In the genomic region with DNA sequence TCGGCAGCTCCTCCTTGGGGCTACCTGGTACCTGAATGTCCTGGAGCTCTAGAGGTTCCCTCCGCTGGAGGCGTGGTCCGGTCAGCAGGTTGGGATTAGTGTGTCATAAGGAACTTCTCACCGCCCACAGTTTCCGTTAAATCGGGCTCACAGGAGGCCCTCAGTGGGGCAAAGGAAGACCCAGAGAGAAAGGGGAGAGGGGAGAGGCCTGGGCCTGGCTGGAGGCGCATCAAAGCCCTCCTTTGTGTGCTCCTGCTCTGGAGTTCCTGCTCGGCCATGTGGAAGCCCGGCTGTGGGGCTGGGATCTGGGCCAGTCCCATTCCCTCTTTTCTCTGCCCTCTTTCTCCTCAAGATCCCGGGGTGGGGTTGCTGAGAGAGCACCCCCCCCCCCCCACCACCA, we compare ENCODE assay signal across 20 cellular contexts. TPM values are rescaled to one million over a fixed set of nuclear protein-coding genes. Genes with fewer than 3 reads are reported as not detected.
DNase-seq lines count a peak whose midpoint lies in the region; ATAC-seq and TF ChIP-seq lines count a peak whose summit lies in the region.
"Had no signal": no experiment of that assay in that cellular context is flagged by ENCODE, and none has a peak within 500 bp of the region (broad histone marks: within the 10 kb centered on the region; RNA-seq: fewer than 3 reads in every experiment).

A gene (minus strand): TSS at position 37 of the 400 bp plus-strand sequence. CDS start 2,604 bp downstream, outside the sequence.

- H3K27ac ChIP-seq in HUES48 (ENCODE audit: low read depth, low read length) (peak within 1 kb of the TSS; percentile 20), lower lobe of right lung (no peak within 1 kb of the TSS)
- H3K27ac ChIP-seq: SJCRH30, upper lobe of left lung had no signal

- no peak within 1 kb of the TSS for H3K4me3 ChIP-seq in HUES48 (ENCODE audit: low read depth, low read length)
- H3K4me3 ChIP-seq in lower lobe of right lung = no peak within 1 kb of the TSS
- H3K4me3 ChIP-seq: SJCRH30, upper lobe of left lung had no signal

- TF ChIP-seq CTCF in lower lobe of right lung (IDR thresholded peaks at IDR 0.05) = no peak

- H3K9me3 ChIP-seq in HUES48 (ENCODE audit: control insufficient read depth, insufficient read depth, low read length) (no peaks in the 10 kb centered on the region), lower lobe of right lung (no peaks in the 10 kb centered on the region)
- H3K9me3 ChIP-seq: SJCRH30, upper lobe of left lung had no signal

- no peak within 1 kb of the TSS for H3K9ac ChIP-seq in HUES48 (ENCODE audit: low read depth, low read length)

- H3K36me3 ChIP-seq in HUES48 (ENCODE audit: control insufficient read depth, insufficient read depth, low read length) (no peaks in the 10 kb centered on the region), lower lobe of right lung (no peaks in the 10 kb centered on the region)
- H3K36me3 ChIP-seq: SJCRH30, upper lobe of left lung had no signal

- H3K4me1 ChIP-seq in HUES48 (ENCODE audit: control insufficient read depth, insufficient read depth, low read length) (no peaks in the 10 kb centered on the region), lower lobe of right lung (no peaks in the 10 kb centered on the region)
- H3K4me1 ChIP-seq: SJCRH30, upper lobe of left lung had no signal

- DNase-seq in anterior cingulate cortex (lab: John Stamatoyannopoulos, UW) = peak in 44 of 58 donors; percentile 8 to 71 (median 41)
- DNase-seq in head of caudate nucleus = peak in 34 of 42 donors; percentile 13 to 76 (median 49)
- DNase-seq in putamen (ENCODE audit: low spot score) = peak; percentile 34
- DNase-seq in stimulated activated CD4-positive, alpha-beta T cell treated with anti-CD3 and anti-CD28 coated beads, Interleukin-4, amount 100 ng/mL, for 24 hours = no peak
- no peak for DNase-seq in Right ventricle myocardium inferior (ENCODE audit: missing footprints)
- no peak for DNase-seq in lower lobe of right lung
- DNase-seq: activated CD4-positive, CD25-positive, alpha-beta regulatory T cell; central memory CD4-positive, alpha-beta T cell; left ventricle myocardium superior; NCI-H1417; NCI-H69; SJCRH30; stimulated activated CD4-positive, alpha-beta T cell treated with anti-CD3 and anti-CD28 coated beads, Interleukin-2, amount 100 ng/mL, for 24 hours; stimulated activated naive CD8-positive, alpha-beta T cell treated with anti-CD3 and anti-CD28 coated beads, Interleukin-15, amount 100 ng/mL, for 72 hours; upper lobe of left lung had no signal

- intact Hi-C loops in head of caudate nucleus (cut with DNase I) (no loop called here), Right ventricle myocardium inferior (cut with DNase I) (no loop called here), lower lobe of right lung (cut with DNase I) (no loop called here)

- H3K27me3 ChIP-seq in HUES48 (ENCODE audit: control insufficient read depth, insufficient read depth, low read length) (no peaks in the 10 kb centered on the region), lower lobe of right lung (ENCODE audit: low read depth) (no peaks in the 10 kb centered on the region)
- H3K27me3 ChIP-seq: SJCRH30, upper lobe of left lung had no signal

- ATAC-seq in Right ventricle myocardium inferior = no peak
- no peak for ATAC-seq in lower lobe of right lung
- ATAC-seq: esophagus mucosa; left ventricle myocardium superior; stimulated activated naive CD8-positive, alpha-beta T cell treated with anti-CD3 and anti-CD28 coated beads, Interleukin-15, amount 100 ng/mL, for 72 hours had no signal

RNA-seq across cellular contexts. Expression of the gene that starts here (rescaled TPM):
- total RNA-seq in Right ventricle myocardium inferior (not detected), lower lobe of right lung (not detected)
- total RNA-seq: activated CD8-positive, alpha-beta memory T cell treated with anti-CD3 and anti-CD28 coated beads for 36 hours; esophagus mucosa; left ventricle myocardium superior; LHCN-M2; osteocyte; SJCRH30; upper lobe of left lung had no signal

Comparison
In these comparisons a context has a peak if more than half of its experiments do, and no peak if none do; other contexts are left out.
1. DNase-seq: peak in anterior cingulate cortex (44 of 58), head of caudate nucleus (34 of 42) and putamen (single experiment); none in stimulated activated CD4-positive, alpha-beta T cell treated with anti-CD3 and anti-CD28 coated beads, Interleukin-4, amount 100 ng/mL, for 24 hours (single experiment), Right ventricle myocardium inferior (single experiment) and lower lobe of right lung (single experiment).